ENCODE assay signal across 10 cellular contexts in the genomic region with DNA sequence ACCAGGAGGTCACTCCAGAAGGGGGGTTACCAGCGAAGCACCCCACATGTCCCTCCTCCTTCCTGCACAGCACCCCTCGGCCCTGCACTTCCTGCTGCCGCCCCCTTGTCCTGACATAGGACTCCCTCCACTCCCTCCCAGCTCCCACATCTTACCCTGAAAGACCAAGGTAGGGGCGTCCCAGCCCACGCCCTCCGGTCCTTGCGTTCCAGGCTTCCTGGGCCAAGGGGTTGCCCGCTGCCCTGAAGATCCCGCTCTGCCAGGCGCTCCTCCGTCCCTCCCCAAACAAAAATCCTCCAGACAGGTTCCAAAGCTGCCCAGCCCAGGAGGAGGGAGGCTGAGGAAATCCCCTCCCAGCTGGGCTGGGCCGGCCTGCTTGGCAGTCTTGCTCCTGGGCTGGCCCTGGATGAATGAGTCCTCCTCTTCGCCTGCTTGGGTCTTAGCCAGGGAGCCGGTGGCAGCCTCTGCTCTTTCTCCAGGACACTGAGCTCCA. TPM values are rescaled to one million over a fixed set of nuclear protein-coding genes. Genes with fewer than 3 reads are reported as not detected.
DNase-seq lines count a peak whose midpoint lies in the region; ATAC-seq and TF ChIP-seq lines count a peak whose summit lies in the region.
"Had no signal": no experiment of that assay in that cellular context is flagged by ENCODE, and none has a peak within 500 bp of the region (broad histone marks: within the 10 kb centered on the region; RNA-seq: fewer than 3 reads in every experiment).

A gene with protein sequence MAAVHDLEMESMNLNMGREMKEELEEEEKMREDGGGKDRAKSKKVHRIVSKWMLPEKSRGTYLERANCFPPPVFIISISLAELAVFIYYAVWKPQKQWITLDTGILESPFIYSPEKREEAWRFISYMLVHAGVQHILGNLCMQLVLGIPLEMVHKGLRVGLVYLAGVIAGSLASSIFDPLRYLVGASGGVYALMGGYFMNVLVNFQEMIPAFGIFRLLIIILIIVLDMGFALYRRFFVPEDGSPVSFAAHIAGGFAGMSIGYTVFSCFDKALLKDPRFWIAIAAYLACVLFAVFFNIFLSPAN (minus strand): TSS at position 304 of the 493 bp plus-strand sequence. CDS start 22,618 bp downstream, outside the sequence.

- H3K27me3 Mint-ChIP-seq in activated T-cell treated with anti-CD3 and anti-CD28 coated beads, Interleukin-2, amount 50 U/mL, for 4 hours (ENCODE audit: low read depth), result no peaks in the 10 kb centered on the region

- H3K9me3 Mint-ChIP-seq in activated T-cell treated with anti-CD3 and anti-CD28 coated beads, Interleukin-2, amount 50 U/mL, for 4 hours, result no peaks in the 10 kb centered on the region

- DNase-seq in HPDE6-E6E7 (ENCODE audit: extremely low spot score) (peak; percentile 80), cardiac fibroblast (ENCODE audit: low read depth in 2 of 2) (peak; percentile 68 to 69), kidney epithelial cell (ENCODE audit: low read depth) (no peak), activated gamma-delta T cell (lab: John Stamatoyannopoulos, UW) (no peak), occipital lobe (lab: John Stamatoyannopoulos, UW) (no peak)
- DNase-seq in activated T-cell treated with anti-CD3 and anti-CD28 coated beads, Interleukin-2, amount 50 U/mL, for 4 hours, result no peak
- DNase-seq: NCI-H1105 treated with DMSO at 0.1 percent for 48 hours had no signal

- H3K36me3 ChIP-seq in kidney epithelial cell (ENCODE audit: control insufficient read depth, insufficient read depth, low read length) (no peaks in the 10 kb centered on the region), subcutaneous abdominal adipose tissue (ENCODE audit: control insufficient read depth in 5 of 5, insufficient read depth in 5 of 5, low read length in 5 of 5) (no peaks in the 10 kb centered on the region)

- H3K27me3 ChIP-seq in kidney epithelial cell (ENCODE audit: control insufficient read depth, insufficient read depth, low read length) (no peaks in the 10 kb centered on the region), subcutaneous abdominal adipose tissue (ENCODE audit: control insufficient read depth in 5 of 5, insufficient read depth in 4 of 5, low read length in 5 of 5) (no peaks in the 10 kb centered on the region)

- no peaks in the 10 kb centered on the region for H3K36me3 Mint-ChIP-seq in activated T-cell treated with anti-CD3 and anti-CD28 coated beads, Interleukin-2, amount 50 U/mL, for 4 hours (ENCODE audit: insufficient read depth)

- H3K4me3 ChIP-seq in cardiac fibroblast (replicated peaks in 1 of 2; ENCODE audit: low read depth in 2 of 2, low read length in 2 of 2) (peak within 1 kb of the TSS; percentile 38 to 63), kidney epithelial cell (ENCODE audit: low read depth, low read length) (peak within 1 kb of the TSS; percentile 39), subcutaneous abdominal adipose tissue (ENCODE audit: low read depth in 1 of 5, low read length in 5 of 5) (peak within 1 kb of the TSS; percentile 58 to 77 (median 66))

- TF ChIP-seq CTCF in cardiac fibroblast (IDR thresholded peaks at IDR 0.05; ENCODE audit: low read depth, low read length), result no peak
- TF ChIP-seq CTCF in kidney epithelial cell (IDR thresholded peaks at IDR 0.05; ENCODE audit: insufficient read depth, low read length, poor library complexity, severe bottlenecking), result no peak

- H3K4me3 Mint-ChIP-seq in activated T-cell treated with anti-CD3 and anti-CD28 coated beads, Interleukin-2, amount 50 U/mL, for 4 hours, result no peak within 1 kb of the TSS

- no peaks in the 10 kb centered on the region for H3K9me3 ChIP-seq in subcutaneous abdominal adipose tissue (ENCODE audit: control insufficient read depth in 5 of 5, low read length in 5 of 5)

- H3K9ac ChIP-seq in subcutaneous abdominal adipose tissue (ENCODE audit: low read length in 5 of 5), result peak within 1 kb of the TSS in 4 of 5 donors; percentile 11 to 71 (median 51)

- H3K4me1 Mint-ChIP-seq in activated T-cell treated with anti-CD3 and anti-CD28 coated beads, Interleukin-2, amount 50 U/mL, for 4 hours (ENCODE audit: low read depth), result no peaks in the 10 kb centered on the region

- peaks cover 4 to 15% (median 14%) of the 10 kb centered on the region in 5 donors for H3K4me1 ChIP-seq in subcutaneous abdominal adipose tissue (ENCODE audit: control insufficient read depth in 5 of 5, insufficient read depth in 5 of 5, low read length in 5 of 5)

- no peak for ATAC-seq in activated T-cell treated with anti-CD3 and anti-CD28 coated beads, Interleukin-2, amount 50 U/mL, for 4 hours
- ATAC-seq in HG03439 (IDR thresholded peaks at IDR 0.05; ENCODE audit: unreplicated experiment), result no peak

- no peak within 1 kb of the TSS for H3K27ac ChIP-seq in subcutaneous abdominal adipose tissue (ENCODE audit: low read depth, low read length)

RNA-seq across cellular contexts. Expression of the gene that starts here (rescaled TPM):
- total RNA-seq in kidney epithelial cell (not detected in 2 replicates), occipital lobe (not detected)
- total RNA-seq in activated T-cell treated with anti-CD3 and anti-CD28 coated beads, Interleukin-2, amount 50 U/mL, for 4 hours, result not detected
- total RNA-seq: lung microvascular endothelial cell had no signal

Comparison
In these comparisons a context has a peak if more than half of its experiments do, and no peak if none do; other contexts are left out.
1. DNase-seq: peak in HPDE6-E6E7 (single experiment) and cardiac fibroblast (2 of 2); none in kidney epithelial cell (single experiment), activated gamma-delta T cell (single experiment), activated T-cell treated with anti-CD3 and anti-CD28 coated beads, Interleukin-2, amount 50 U/mL, for 4 hours (single experiment) and occipital lobe (single experiment).
2. Peak in every context shown above with its lines, with median percentiles within 50 percentile points of each other: H3K4me3 ChIP-seq.